19 cellular contexts compared by ENCODE assay signal in the genomic region with DNA sequence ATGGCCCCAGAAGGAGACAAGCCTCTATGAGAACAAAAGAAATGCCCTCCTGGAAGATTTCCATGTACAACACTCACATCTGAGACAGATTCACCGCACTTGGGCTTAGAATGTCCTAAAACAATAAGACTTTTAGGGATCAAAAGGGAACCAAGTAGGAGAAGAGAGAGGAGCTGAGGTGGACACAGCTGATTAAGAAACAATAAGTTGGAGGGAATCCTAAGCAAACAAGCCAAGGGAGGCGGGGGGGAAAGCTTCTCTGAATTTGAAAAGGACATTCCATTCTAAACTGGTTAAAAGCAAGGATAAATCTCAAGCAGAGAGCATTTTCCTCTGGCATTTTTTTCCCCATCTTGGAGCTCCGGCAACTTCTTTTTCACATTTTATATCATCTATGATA. TPM values are rescaled to one million over a fixed set of nuclear protein-coding genes. Genes with fewer than 3 reads are reported as not detected.
DNase-seq lines count a peak whose midpoint lies in the region; ATAC-seq, FAIRE-seq and TF ChIP-seq lines count a peak whose summit lies in the region.
"Had no signal": no experiment of that assay in that cellular context is flagged by ENCODE, and none has a peak within 500 bp of the region (broad histone marks: within the 10 kb centered on the region; RNA-seq: fewer than 3 reads in every experiment).

No MANE protein-coding gene starts in this region.

- no peaks in the 10 kb centered on the region for H3K9me3 ChIP-seq in astrocyte (ENCODE audit: insufficient read depth, low read depth, low read length)
- no peaks in the 10 kb centered on the region for H3K9me3 ChIP-seq in gastrocnemius medialis
- H3K9me3 ChIP-seq: esophagus muscularis mucosa had no signal

- no peak overlapping the region for H3K27ac Mint-ChIP-seq in astrocyte (ENCODE audit: unreplicated experiment)
- H3K27ac Mint-ChIP-seq: stimulated activated naive CD8-positive, alpha-beta T cell treated with anti-CD3 and anti-CD28 coated beads, Interleukin-15, Interleukin-2, amounts not matched to agents 100 ng/mL and 50 ng/mL, for 24 hours; T-helper 2 cell treated with Interferon-gamma antibody and Interleukin-4, amounts not matched to agents 5 μg/mL and 100 μg/mL, for 36 hours had no signal

- H3K4me3 ChIP-seq in astrocyte (ENCODE audit: insufficient read depth, low read depth, low read length), result no peak overlapping the region
- no peak overlapping the region for H3K4me3 ChIP-seq in foreskin fibroblast (ENCODE audit: low read depth in 1 of 2, low read length in 2 of 2)
- no peak overlapping the region for H3K4me3 ChIP-seq in gastrocnemius medialis
- H3K4me3 ChIP-seq: esophagus muscularis mucosa had no signal

- no peak for TF ChIP-seq CTCF in astrocyte (IDR thresholded peaks at IDR 0.05; ENCODE audit: insufficient read depth, low read depth, low read length)
- no peak for TF ChIP-seq CTCF in foreskin fibroblast (IDR thresholded peaks at IDR 0.05; ENCODE audit: low read depth, low read length)
- no peak for TF ChIP-seq CTCF in gastrocnemius medialis (IDR thresholded peaks at IDR 0.05 in 4 of 5, conservative IDR thresholded peaks at IDR 0.05 in 1 of 5)

- TF ChIP-seq POLR2A in H54 (IDR thresholded peaks at IDR 0.05; ENCODE audit: low read depth, low read length), result no peak
- no peak for TF ChIP-seq POLR2A in gastrocnemius medialis (IDR thresholded peaks at IDR 0.05)

- FAIRE-seq in H54 (lab: Jason Lieb, UNC), result peak; percentile 15
- no peak for FAIRE-seq in astrocyte (lab: Jason Lieb, UNC)
- FAIRE-seq: GM18507 had no signal

- H3K27ac ChIP-seq in astrocyte (ENCODE audit: low read depth, low read length), result no peak overlapping the region
- no peak overlapping the region for H3K27ac ChIP-seq in gastrocnemius medialis

- no peaks in the 10 kb centered on the region for H3K27me3 ChIP-seq in astrocyte (ENCODE audit: insufficient read depth, low read length)
- H3K27me3 ChIP-seq in gastrocnemius medialis, result no peaks in the 10 kb centered on the region
- H3K27me3 ChIP-seq: esophagus muscularis mucosa had no signal

- H4K20me1 ChIP-seq in astrocyte (ENCODE audit: insufficient read depth, low read length), result peaks cover 70% of the 10 kb centered on the region

- no peak for DNase-seq in H54 (ENCODE audit: insufficient read length, low spot score)
- peak; percentile 57 for DNase-seq in astrocyte (ENCODE audit: low read depth)
- DNase-seq in foreskin fibroblast, result peak; percentile 64 to 79
- DNase-seq in pulmonary artery endothelial cell (ENCODE audit: low read depth, low spot score), result peak; percentile 32
- DNase-seq in NCI-H187 (lab: John Stamatoyannopoulos, UW), result no peak
- no peak for DNase-seq in gastrocnemius medialis
- DNase-seq: activated CD4-positive, alpha-beta T cell treated with anti-CD3 and anti-CD28 coated beads for 36 hours; cortex of kidney; DMS 273 treated with DMSO at 0.1 percent for 48 hours; IMR-90; NCI-H1048; SHP77; stimulated activated CD4-positive, alpha-beta T cell treated with anti-CD3 and anti-CD28 coated beads, Interleukin-12 subunit alpha, Interleukin-12 subunit beta, amount 100 ng/mL, for 4 hours had no signal

- H3K36me3 ChIP-seq in astrocyte (ENCODE audit: insufficient read depth, low read length), result no peaks in the 10 kb centered on the region
- H3K36me3 ChIP-seq in gastrocnemius medialis, result no peaks in the 10 kb centered on the region
- H3K36me3 ChIP-seq: esophagus muscularis mucosa had no signal

- H2AFZ ChIP-seq in astrocyte (ENCODE audit: low read depth, low read length), result no peak overlapping the region

- H3K9ac ChIP-seq in astrocyte (ENCODE audit: low read length), result no peak overlapping the region

- no peaks in the 10 kb centered on the region for H3K27me3 Mint-ChIP-seq in astrocyte (ENCODE audit: low read depth, unreplicated experiment)
- H3K27me3 Mint-ChIP-seq: activated CD4-positive, alpha-beta T cell treated with anti-CD3 and anti-CD28 coated beads for 36 hours; stimulated activated naive CD8-positive, alpha-beta T cell treated with anti-CD3 and anti-CD28 coated beads, Interleukin-15, Interleukin-2, amounts not matched to agents 100 ng/mL and 50 ng/mL, for 24 hours had no signal

- in situ Hi-C loops in gastrocnemius medialis (cut with MboI; ENCODE audit: low sequenced_read_pairs in 4 of 4), result no loop called here

- peaks cover 19% of the 10 kb centered on the region for H3K4me1 Mint-ChIP-seq in astrocyte (ENCODE audit: low read depth, unreplicated experiment)

- no peaks in the 10 kb centered on the region for H3K9me3 Mint-ChIP-seq in astrocyte (ENCODE audit: unreplicated experiment)
- H3K9me3 Mint-ChIP-seq: stimulated activated naive CD8-positive, alpha-beta T cell treated with anti-CD3 and anti-CD28 coated beads, Interleukin-15, Interleukin-2, amounts not matched to agents 100 ng/mL and 50 ng/mL, for 24 hours; T-helper 2 cell treated with Interferon-gamma antibody and Interleukin-4, amounts not matched to agents 5 μg/mL and 100 μg/mL, for 36 hours had no signal

- H3K4me1 ChIP-seq in astrocyte (ENCODE audit: insufficient read depth, low read length) (peaks cover 8% of the 10 kb centered on the region), gastrocnemius medialis (peaks cover 30 to 43% of the 10 kb centered on the region in 2 donors)

- ATAC-seq in HG03520 (IDR thresholded peaks at IDR 0.05; ENCODE audit: unreplicated experiment) (no peak), GM19455 (IDR thresholded peaks at IDR 0.05; ENCODE audit: unreplicated experiment) (no peak), gastrocnemius medialis (no peak)
- ATAC-seq: activated CD4-positive, alpha-beta T cell treated with anti-CD3 and anti-CD28 coated beads for 36 hours had no signal

- peak overlapping the region; percentile 68 for H3K4me2 ChIP-seq in astrocyte (ENCODE audit: low read length)

- intact Hi-C loops in gastrocnemius medialis (cut with DNase I; ENCODE audit: low total_unique reads), result no loop called here

- H3K36me3 Mint-ChIP-seq in astrocyte (ENCODE audit: low read depth, unreplicated experiment), result no peaks in the 10 kb centered on the region

- H3K4me3 Mint-ChIP-seq in astrocyte (ENCODE audit: unreplicated experiment), result no peak overlapping the region
- H3K4me3 Mint-ChIP-seq: activated CD4-positive, alpha-beta T cell treated with anti-CD3 and anti-CD28 coated beads for 36 hours; stimulated activated naive CD8-positive, alpha-beta T cell treated with anti-CD3 and anti-CD28 coated beads, Interleukin-15, Interleukin-2, amounts not matched to agents 100 ng/mL and 50 ng/mL, for 24 hours; T-helper 2 cell treated with Interferon-gamma antibody and Interleukin-4, amounts not matched to agents 5 μg/mL and 100 μg/mL, for 36 hours had no signal

- H3K79me2 ChIP-seq in astrocyte (ENCODE audit: insufficient read depth, low read length), result peaks cover 95% of the 10 kb centered on the region

RNA-seq across cellular contexts. Expression of a gene that starts 9.9 kb away (rescaled TPM):
- total RNA-seq in astrocyte (45.9 and 54.6 TPM in 2 replicates), pulmonary artery endothelial cell (14.6 and 21.2 TPM in 2 replicates), gastrocnemius medialis (10 to 100 TPM; 10.8 to 18.4 (median 12.2) TPM)

Comparison
In these comparisons a context has a peak if more than half of its experiments do, and no peak if none do; other contexts are left out.
1. DNase-seq: peak in astrocyte (single experiment), foreskin fibroblast (2 of 2) and pulmonary artery endothelial cell (single experiment); none in H54 (single experiment), NCI-H187 (0 of 2) and gastrocnemius medialis (0 of 2).